In genomic region chr2:112793449-112793978, GRCh38 we compare ENCODE assay signal across 1 cellular context.
TF ChIP-seq lines count a peak whose summit lies in the region.

No MANE protein-coding gene starts in this region.

TF ChIP-seq in H1, 55 proteins besides CTCF, POLR2A, EP300 and RAD21:
- no peak for TF ChIP-seq TBP (IDR thresholded peaks at IDR 0.05; ENCODE audit: low read depth, low read length)
- no peak for TF ChIP-seq TCF12 (IDR thresholded peaks at IDR 0.05; ENCODE audit: low read depth, low read length)
- no peak for TF ChIP-seq YY1 (IDR thresholded peaks at IDR 0.05; ENCODE audit: low read depth, low read length)
- no peak for TF ChIP-seq HDAC2 (IDR thresholded peaks at IDR 0.05; ENCODE audit: borderline replicate concordance in 1 of 2, low read depth in 2 of 2, low read length in 2 of 2)
- no peak for TF ChIP-seq GTF2F1 (IDR thresholded peaks at IDR 0.05; ENCODE audit: borderline replicate concordance, low read depth, low read length)
- TF ChIP-seq CHD2 (IDR thresholded peaks at IDR 0.05; ENCODE audit: low read length) = no peak
- TF ChIP-seq SRF (IDR thresholded peaks at IDR 0.05; ENCODE audit: low read depth, low read length) = no peak
- no peak for TF ChIP-seq SP2 (IDR thresholded peaks at IDR 0.05; ENCODE audit: low read length)
- no peak for TF ChIP-seq POLR2AphosphoS5 (IDR thresholded peaks at IDR 0.05; ENCODE audit: low read depth, low read length)
- TF ChIP-seq CREB1 (IDR thresholded peaks at IDR 0.05) = no peak
